In the genomic region with DNA sequence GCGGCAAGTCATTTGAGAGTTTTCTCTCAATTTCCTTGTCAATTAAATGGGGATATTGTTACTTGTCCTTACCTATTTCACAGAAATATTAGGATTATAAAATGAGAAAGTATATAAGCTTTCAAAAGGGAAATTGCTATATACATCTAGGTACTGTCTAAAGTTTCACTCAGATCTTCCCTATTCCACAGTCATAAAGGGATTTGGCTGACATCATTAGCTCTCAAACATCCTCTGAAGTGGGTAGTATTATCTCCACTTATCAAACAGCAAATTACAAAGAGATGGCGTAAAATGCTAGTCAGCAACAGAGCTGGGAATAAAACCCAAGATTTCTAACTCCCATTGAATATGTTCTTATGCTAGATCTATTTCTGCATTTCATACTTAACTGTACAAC, we compare ENCODE assay signal across 25 cellular contexts. TPM values are rescaled to one million over a fixed set of nuclear protein-coding genes. Genes with fewer than 3 reads are reported as not detected.
DNase-seq lines count a peak whose midpoint lies in the region; ATAC-seq and TF ChIP-seq lines count a peak whose summit lies in the region.
"Had no signal": no experiment of that assay in that cellular context is flagged by ENCODE, and none has a peak within 500 bp of the region (broad histone marks: within the 10 kb centered on the region; RNA-seq: fewer than 3 reads in every experiment).

No MANE protein-coding gene starts in this region.

- H3K27ac ChIP-seq in right cardiac atrium (ENCODE audit: low read length) = no peak overlapping the region
- H3K27ac ChIP-seq: BLaER1, RWPE1 had no signal

- H3K4me3 ChIP-seq in right cardiac atrium (ENCODE audit: low read length) = no peak overlapping the region
- H3K4me3 ChIP-seq: BLaER1, GM23338, K562 had no signal

- no peaks in the 10 kb centered on the region for H3K9me3 Mint-ChIP-seq in activated CD4-positive, alpha-beta T cell treated with anti-CD3 and anti-CD28 coated beads for 36 hours (ENCODE audit: low read depth)
- H3K9me3 Mint-ChIP-seq in activated naive CD8-positive, alpha-beta T cell (ENCODE audit: low read depth) = no peaks in the 10 kb centered on the region
- H3K9me3 Mint-ChIP-seq in activated naive CD8-positive, alpha-beta T cell treated with anti-CD3 and anti-CD28 coated beads, Interleukin-2, amount 50 U/mL, for 24 hours = no peaks in the 10 kb centered on the region
- no peaks in the 10 kb centered on the region for H3K9me3 Mint-ChIP-seq in nephron progenitor cell
- H3K9me3 Mint-ChIP-seq: CD4-positive, alpha-beta memory T cell; GM23338; H9 had no signal

- H3K4me1 ChIP-seq in right cardiac atrium (ENCODE audit: control insufficient read depth, insufficient read depth, low read length) = no peaks in the 10 kb centered on the region
- H3K4me1 ChIP-seq: BLaER1 had no signal

- CTCF ChIA-PET in activated CD4-positive, alpha-beta T cell treated with anti-CD3 and anti-CD28 coated beads for 36 hours (lab: Charles Lee) = interaction anchor here (0.7 to 2.8 kb wide), 6 partner anchors 9 to 288 kb away, joined by 3 to 11 read pairs (median 4); no protein-coding TSS in a partner anchor

- intact Hi-C loops in activated CD4-positive, alpha-beta T cell treated with anti-CD3 and anti-CD28 coated beads for 36 hours (cut with DNase I, micrococcal nuclease) = loop anchor here in 1 of 2 experiments (2.0 kb wide), 1 partner anchor 131 kb away; no protein-coding TSS in a partner anchor
- intact Hi-C loops in right cardiac atrium (cut with DNase I) = no loop called here

- H3K4me1 Mint-ChIP-seq in activated CD4-positive, alpha-beta T cell treated with anti-CD3 and anti-CD28 coated beads for 36 hours = peaks cover 23% of the 10 kb centered on the region
- H3K4me1 Mint-ChIP-seq in activated naive CD8-positive, alpha-beta T cell (ENCODE audit: low read depth) = peaks cover 14% of the 10 kb centered on the region
- peaks cover 17% of the 10 kb centered on the region for H3K4me1 Mint-ChIP-seq in activated naive CD8-positive, alpha-beta T cell treated with anti-CD3 and anti-CD28 coated beads, Interleukin-2, amount 50 U/mL, for 24 hours
- no peaks in the 10 kb centered on the region for H3K4me1 Mint-ChIP-seq in nephron progenitor cell
- H3K4me1 Mint-ChIP-seq: GM23338, H9 had no signal

- peaks cover 21% of the 10 kb centered on the region for H3K36me3 Mint-ChIP-seq in activated CD4-positive, alpha-beta T cell treated with anti-CD3 and anti-CD28 coated beads for 36 hours (ENCODE audit: low read depth)
- peaks cover 7% of the 10 kb centered on the region for H3K36me3 Mint-ChIP-seq in activated naive CD8-positive, alpha-beta T cell
- H3K36me3 Mint-ChIP-seq in activated naive CD8-positive, alpha-beta T cell treated with anti-CD3 and anti-CD28 coated beads, Interleukin-2, amount 50 U/mL, for 24 hours (ENCODE audit: low read depth) = peaks cover 22% of the 10 kb centered on the region
- H3K36me3 Mint-ChIP-seq in nephron progenitor cell (ENCODE audit: low read depth) = peaks cover 36% of the 10 kb centered on the region

- no peak for DNase-seq in activated CD4-positive, alpha-beta T cell treated with anti-CD3 and anti-CD28 coated beads for 36 hours
- DNase-seq in activated CD4-positive, alpha-beta T cell treated with anti-CD3 and anti-CD28 coated beads for 4 hours = no peak
- DNase-seq in activated naive CD8-positive, alpha-beta T cell treated with anti-CD3 and anti-CD28 coated beads, Interleukin-2, amount 50 U/mL, for 24 hours = no peak
- DNase-seq in nephron progenitor cell = no peak
- no peak for DNase-seq in right cardiac atrium
- no peak for DNase-seq in NCI-H226
- no peak for DNase-seq in activated CD8-positive, alpha-beta memory T cell treated with anti-CD3 and anti-CD28 coated beads, Interleukin-2, amount 50 U/mL, for 48 hours
- DNase-seq: CD4-positive, alpha-beta memory T cell; COR-L47; DMS53; H9; Kasumi-1; NCI-H1092 treated with DMSO at 0.1 percent for 48 hours; NCI-H1436; NCI-H187; NCI-H2081 treated with DMSO at 0.1 percent for 48 hours; NCI-H446; NCI-H524 treated with DMSO at 0.1 percent for 48 hours; SHP77 had no signal

- no peak overlapping the region for H3K27ac Mint-ChIP-seq in activated CD4-positive, alpha-beta T cell treated with anti-CD3 and anti-CD28 coated beads for 36 hours
- H3K27ac Mint-ChIP-seq in activated naive CD8-positive, alpha-beta T cell = peak overlapping the region; percentile 28
- no peak overlapping the region for H3K27ac Mint-ChIP-seq in activated naive CD8-positive, alpha-beta T cell treated with anti-CD3 and anti-CD28 coated beads, Interleukin-2, amount 50 U/mL, for 24 hours
- peak overlapping the region; percentile 33 for H3K27ac Mint-ChIP-seq in nephron progenitor cell
- H3K27ac Mint-ChIP-seq: GM23338, H9 had no signal

- POLR2A ChIA-PET in activated CD4-positive, alpha-beta T cell treated with anti-CD3 and anti-CD28 coated beads for 36 hours (lab: Charles Lee) = interaction anchor here (0.6 to 0.8 kb wide), 3 partner anchors 85 to 815 kb away, joined by 3 to 4 read pairs (median 4); no protein-coding TSS in a partner anchor

- H3K4me3 Mint-ChIP-seq in activated CD4-positive, alpha-beta T cell treated with anti-CD3 and anti-CD28 coated beads for 36 hours = no peak overlapping the region
- H3K4me3 Mint-ChIP-seq in activated naive CD8-positive, alpha-beta T cell = no peak overlapping the region
- H3K4me3 Mint-ChIP-seq in activated naive CD8-positive, alpha-beta T cell treated with anti-CD3 and anti-CD28 coated beads, Interleukin-2, amount 50 U/mL, for 24 hours = no peak overlapping the region
- H3K4me3 Mint-ChIP-seq in nephron progenitor cell = no peak overlapping the region
- H3K4me3 Mint-ChIP-seq: CD4-positive, alpha-beta memory T cell; GM23338; H9 had no signal

- H3K27me3 Mint-ChIP-seq in activated CD4-positive, alpha-beta T cell treated with anti-CD3 and anti-CD28 coated beads for 36 hours = no peaks in the 10 kb centered on the region
- no peaks in the 10 kb centered on the region for H3K27me3 Mint-ChIP-seq in activated naive CD8-positive, alpha-beta T cell
- no peaks in the 10 kb centered on the region for H3K27me3 Mint-ChIP-seq in activated naive CD8-positive, alpha-beta T cell treated with anti-CD3 and anti-CD28 coated beads, Interleukin-2, amount 50 U/mL, for 24 hours
- H3K27me3 Mint-ChIP-seq in nephron progenitor cell (ENCODE audit: low read depth, poor library complexity) = no peaks in the 10 kb centered on the region
- H3K27me3 Mint-ChIP-seq: CD4-positive, alpha-beta memory T cell had no signal

- ATAC-seq in activated CD4-positive, alpha-beta T cell treated with anti-CD3 and anti-CD28 coated beads for 36 hours = peak; percentile 73
- no peak for ATAC-seq in activated naive CD8-positive, alpha-beta T cell treated with anti-CD3 and anti-CD28 coated beads, Interleukin-2, amount 50 U/mL, for 24 hours
- no peak for ATAC-seq in right cardiac atrium
- ATAC-seq: GM23338, K562, Panc1 had no signal

- no peaks in the 10 kb centered on the region for H3K27me3 ChIP-seq in right cardiac atrium (ENCODE audit: control insufficient read depth, insufficient read depth)
- H3K27me3 ChIP-seq: BLaER1 had no signal

- TF ChIP-seq CTCF in nephron progenitor cell (IDR thresholded peaks at IDR 0.05) = no peak

- H3K9me3 ChIP-seq in right cardiac atrium (ENCODE audit: control insufficient read depth, low read length) = no peaks in the 10 kb centered on the region
- H3K9me3 ChIP-seq: BLaER1 had no signal

- 97% methylated on average over 2 of the region's 2 CpGs for WGBS in right cardiac atrium

RNA-seq across cellular contexts. Expression of a gene that starts 51.0 kb away (rescaled TPM):
- 10 to 100 TPM; 23.3 to 29.7 TPM for total RNA-seq in activated CD4-positive, alpha-beta T cell treated with anti-CD3 and anti-CD28 coated beads for 36 hours
- total RNA-seq in right cardiac atrium = 1 to 10 TPM; 4.2 to 7.5 (median 4.9) TPM
- polyA plus RNA-seq in right cardiac atrium = 3.7 TPM

Comparison
In these comparisons a context has a peak if more than half of its experiments do, and no peak if none do; other contexts are left out.
1. H3K27ac Mint-ChIP-seq: peak in activated naive CD8-positive, alpha-beta T cell (single experiment) and nephron progenitor cell (single experiment); none in activated CD4-positive, alpha-beta T cell treated with anti-CD3 and anti-CD28 coated beads for 36 hours (single experiment) and activated naive CD8-positive, alpha-beta T cell treated with anti-CD3 and anti-CD28 coated beads, Interleukin-2, amount 50 U/mL, for 24 hours (single experiment).